ENCODE assay signal across 1 cellular context in the genomic region with DNA sequence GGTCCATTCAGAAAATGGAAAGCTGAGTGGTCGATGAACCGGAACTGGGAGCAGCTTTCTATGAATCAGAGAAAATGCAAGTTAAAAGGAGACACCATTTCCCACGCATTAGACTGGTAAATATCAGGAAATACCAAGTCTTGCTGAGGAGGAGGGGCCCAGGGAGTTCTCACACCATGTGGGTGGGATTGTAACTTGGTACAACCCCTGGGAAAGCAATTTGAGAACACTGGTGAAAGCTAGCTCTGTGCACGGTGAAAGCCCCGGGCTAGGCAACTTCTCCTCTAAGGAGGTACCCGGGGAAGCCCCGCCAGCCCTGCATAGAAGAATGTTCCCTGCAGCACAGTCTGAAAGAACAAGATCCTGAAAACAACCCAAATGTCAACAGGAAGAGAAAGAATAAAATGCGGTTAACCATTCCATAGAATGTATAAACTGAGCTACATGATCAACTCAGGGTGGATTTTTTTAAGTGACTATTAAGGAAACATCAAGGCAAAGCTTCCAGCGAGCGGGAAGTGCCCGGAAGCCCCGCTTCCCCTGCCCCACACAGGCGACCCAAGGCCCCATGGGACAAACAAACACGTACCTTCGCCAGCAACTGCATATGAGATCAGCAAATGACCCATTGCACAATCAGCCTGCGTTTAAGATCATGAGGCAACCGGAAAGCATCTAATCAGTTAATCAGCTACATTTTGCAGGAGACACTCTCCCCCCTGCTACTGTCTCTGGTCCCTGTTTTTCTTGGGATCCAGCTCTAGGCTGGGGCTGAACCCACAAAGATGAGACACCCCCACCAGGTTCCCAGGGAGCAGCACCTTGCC.
TF ChIP-seq lines count a peak whose summit lies in the region.

No MANE protein-coding gene starts in this region.

TF ChIP-seq in IMR-90, 13 proteins besides CTCF, POLR2A, EP300 and RAD21 (continued from another document):
- TF ChIP-seq NFE2L2 (IDR thresholded peaks at IDR 0.05; ENCODE audit: low read depth, low read length) (peak; percentile 41; the same call in 1 of the 2 replicates), CEBPB (IDR thresholded peaks at IDR 0.05; ENCODE audit: low read depth, low read length) (peak; percentile 99), RFX5 (IDR thresholded peaks at IDR 0.05; ENCODE audit: low read depth, low read length) (no peak), CHD1 (IDR thresholded peaks at IDR 0.05; ENCODE audit: low read depth, low read length) (peak; percentile 89), SMC3 (IDR thresholded peaks at IDR 0.05; ENCODE audit: low read depth, low read length) (peak; percentile 14; the same call in 1 of the 2 replicates)
- TF ChIP-seq, protein P1, sequence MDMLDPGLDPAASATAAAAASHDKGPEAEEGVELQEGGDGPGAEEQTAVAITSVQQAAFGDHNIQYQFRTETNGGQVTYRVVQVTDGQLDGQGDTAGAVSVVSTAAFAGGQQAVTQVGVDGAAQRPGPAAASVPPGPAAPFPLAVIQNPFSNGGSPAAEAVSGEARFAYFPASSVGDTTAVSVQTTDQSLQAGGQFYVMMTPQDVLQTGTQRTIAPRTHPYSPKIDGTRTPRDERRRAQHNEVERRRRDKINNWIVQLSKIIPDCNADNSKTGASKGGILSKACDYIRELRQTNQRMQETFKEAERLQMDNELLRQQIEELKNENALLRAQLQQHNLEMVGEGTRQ (IDR thresholded peaks at IDR 0.05; ENCODE audit: low read depth, low read length): peak; percentile 31; the same call in 1 of the 2 replicates
